ENCODE assay signal across 8 cellular contexts in genomic region chr10:59830601-59831259, GRCh38.
A peak's percentile ranks its signal among the peaks of the same experiment; 100 is the strongest.
DNase-seq lines count a peak whose midpoint lies in the region; ATAC-seq and TF ChIP-seq lines count a peak whose summit lies in the region.

No MANE protein-coding gene starts in this region.

- intact Hi-C loops in mucosa of descending colon (cut with DNase I, micrococcal nuclease) = loop anchor here in 1 of 2 donors (10.0 kb wide), 1 partner anchor 204 kb away; no protein-coding TSS in a partner anchor

- no peaks in the 10 kb centered on the region for H3K4me1 ChIP-seq in SJCRH30
- H3K4me1 ChIP-seq in mucosa of descending colon (ENCODE audit: low read depth) = no peaks in the 10 kb centered on the region

- no peaks in the 10 kb centered on the region for H3K27me3 ChIP-seq in SJCRH30

- H3K9me3 ChIP-seq in SJCRH30 (replicated peaks) = no peaks in the 10 kb centered on the region
- H3K9me3 ChIP-seq in mucosa of descending colon = no peaks in the 10 kb centered on the region

- DNase-seq in NCI-H2196 (lab: John Stamatoyannopoulos, UW; ENCODE audit: unreplicated experiment) (peak; percentile 18), NCI-H2196 treated with DMSO at 0.1 percent for 48 hours (lab: John Stamatoyannopoulos, UW; ENCODE audit: unreplicated experiment) (no peak), HS-5 (ENCODE audit: low read depth) (peak; percentile 6), SJCRH30 (peak; percentile 35 to 69), epithelial cell of proximal tubule (ENCODE audit: low read depth) (no peak), mucosa of descending colon (peak in 1 of 3 donors; percentile 72), NCI-H187 treated with DMSO at 0.1 percent for 48 hours (lab: John Stamatoyannopoulos, UW) (no peak)

- H3K4me3 ChIP-seq in SJCRH30 (no peak overlapping the region), epithelial cell of proximal tubule (ENCODE audit: low read depth, low read length) (no peak overlapping the region), mucosa of descending colon (no peak overlapping the region)

- H3K27ac ChIP-seq in SJCRH30 = no peak overlapping the region

- ATAC-seq in mucosa of descending colon (peak; percentile 65), GM19452 (IDR thresholded peaks at IDR 0.05; ENCODE audit: unreplicated experiment) (no peak)

- TF ChIP-seq CTCF in epithelial cell of proximal tubule (conservative IDR thresholded peaks at IDR 0.05; ENCODE audit: low read depth, low read length) (peak; percentile 97), mucosa of descending colon (IDR thresholded peaks at IDR 0.05) (peak; percentile 54)

- H3K36me3 ChIP-seq in SJCRH30 (peaks cover 2% of the 10 kb centered on the region), mucosa of descending colon (ENCODE audit: low read depth) (no peaks in the 10 kb centered on the region)

Comparison
In these comparisons a context has a peak if more than half of its experiments do, and no peak if none do; other contexts are left out.
1. DNase-seq: peak in NCI-H2196 (single experiment), HS-5 (single experiment) and SJCRH30 (2 of 2); none in NCI-H2196 treated with DMSO at 0.1 percent for 48 hours (single experiment), epithelial cell of proximal tubule (single experiment) and NCI-H187 treated with DMSO at 0.1 percent for 48 hours (single experiment).